27 cellular contexts compared by ENCODE assay signal in genomic region chr10:44186821-44187220, GRCh38.
"Had no signal": no experiment of that assay in that cellular context is flagged by ENCODE, and none has a peak within 500 bp of the region (broad histone marks: within the 10 kb centered on the region; RNA-seq: fewer than 3 reads in every experiment).

No MANE protein-coding gene starts in this region.

- H3K4me1 Mint-ChIP-seq: activated CD4-positive, alpha-beta T cell treated with anti-CD3 and anti-CD28 coated beads for 36 hours; activated CD4-positive, alpha-beta T cell treated with anti-CD3 and anti-CD28 coated beads, Interleukin-2, amount 10 ng/mL, durations not matched to agents 24 days and 14 days; activated T-helper 17 cell treated with anti-CD3 and anti-CD28 coated beads, Interleukin-2, amount 50 U/mL, for 72 hours; T-helper 17 cell had no signal

- H3K9me3 ChIP-seq: body of pancreas, colonic mucosa had no signal

- H3K27ac Mint-ChIP-seq: activated CD4-positive, alpha-beta memory T cell treated with anti-CD3 and anti-CD28 coated beads for 36 hours; activated CD4-positive, alpha-beta T cell treated with anti-CD3 and anti-CD28 coated beads for 36 hours; activated CD4-positive, alpha-beta T cell treated with anti-CD3 and anti-CD28 coated beads, Interleukin-2, amount 10 ng/mL, durations not matched to agents 24 days and 14 days; activated naive CD8-positive, alpha-beta T cell; activated T-helper 17 cell treated with anti-CD3 and anti-CD28 coated beads, Interleukin-2, amount 50 U/mL, for 72 hours; T-helper 17 cell; T-helper 2 cell treated with Interferon-gamma antibody and Interleukin-4, amounts not matched to agents 5 μg/mL and 100 μg/mL, for 36 hours had no signal

- H3K4me3 Mint-ChIP-seq: activated CD4-positive, alpha-beta memory T cell treated with anti-CD3 and anti-CD28 coated beads for 36 hours; activated CD4-positive, alpha-beta T cell treated with anti-CD3 and anti-CD28 coated beads for 36 hours; activated CD4-positive, alpha-beta T cell treated with anti-CD3 and anti-CD28 coated beads, Interleukin-2, amount 10 ng/mL, durations not matched to agents 24 days and 14 days; activated naive CD8-positive, alpha-beta T cell; activated T-cell treated with anti-CD3 and anti-CD28 coated beads, Interleukin-2, amount 50 U/mL, for 4 hours; activated T-helper 17 cell treated with anti-CD3 and anti-CD28 coated beads, Interleukin-2, amount 50 U/mL, for 72 hours; T-helper 17 cell; T-helper 2 cell treated with Interferon-gamma antibody and Interleukin-4, amounts not matched to agents 5 μg/mL and 100 μg/mL, for 36 hours had no signal

- H3K36me3 ChIP-seq: cardiac muscle cell, colonic mucosa had no signal

- H3K27ac ChIP-seq: body of pancreas, cardiac muscle cell, colonic mucosa, epithelial cell of prostate had no signal

- ATAC-seq: activated CD4-positive, alpha-beta T cell treated with anti-CD3 and anti-CD28 coated beads for 36 hours; activated T-cell treated with anti-CD3 and anti-CD28 coated beads, Interleukin-2, amount 50 U/mL, for 4 hours; activated T-helper 17 cell treated with anti-CD3 and anti-CD28 coated beads, Interleukin-2, amount 50 U/mL, for 72 hours; body of pancreas; T-helper 17 cell had no signal

- H3K36me3 Mint-ChIP-seq: activated CD4-positive, alpha-beta memory T cell treated with anti-CD3 and anti-CD28 coated beads for 36 hours; activated naive CD8-positive, alpha-beta T cell had no signal

- DNase-seq: activated CD4-positive, alpha-beta memory T cell treated with anti-CD3 and anti-CD28 coated beads for 36 hours; activated CD4-positive, alpha-beta T cell treated with anti-CD3 and anti-CD28 coated beads for 36 hours; activated CD4-positive, alpha-beta T cell treated with anti-CD3 and anti-CD28 coated beads, Interleukin-2, amount 10 ng/mL, durations not matched to agents 24 days and 14 days; activated CD4-positive, CD25-positive, alpha-beta regulatory T cell; activated CD4-positive, CD25-positive, alpha-beta regulatory T cell treated with anti-CD3 and anti-CD28 coated beads, Interleukin-2, amount 50 U/mL, for 72 hours; activated CD8-positive, alpha-beta memory T cell treated with anti-CD3 and anti-CD28 coated beads for 24 hours; activated effector memory CD4-positive, alpha-beta T cell treated with Interleukin-2 at 50 U/mL for 16 hours; activated gamma-delta T cell treated with Interleukin-2 at 50 U/mL for 16 hours; activated naive CD4-positive, alpha-beta T cell treated with anti-CD3 and anti-CD28 coated beads, Interleukin-2, amount 50 U/mL, for 16 hours; activated naive CD4-positive, alpha-beta T cell treated with Interleukin-2 at 50 U/mL for 16 hours; activated T-cell treated with anti-CD3 and anti-CD28 coated beads, Interleukin-2, amount 50 U/mL, for 4 hours; amygdala; aorta; body of pancreas; central memory CD4-positive, alpha-beta T cell; cerebellar nuclear complex; colonic mucosa; effector CD8-positive, alpha-beta T cell; head of caudate nucleus; T-helper 1 cell; T-helper 17 cell; T1000 had no signal

- H3K27me3 Mint-ChIP-seq: activated CD4-positive, alpha-beta T cell treated with anti-CD3 and anti-CD28 coated beads, Interleukin-2, amount 10 ng/mL, durations not matched to agents 24 days and 14 days had no signal

- H3K4me1 ChIP-seq: body of pancreas, colonic mucosa had no signal

- H3K27me3 ChIP-seq: body of pancreas, cardiac muscle cell, colonic mucosa had no signal

- H3K4me3 ChIP-seq: body of pancreas, cardiac muscle cell, colonic mucosa had no signal

- H3K9me3 Mint-ChIP-seq: activated CD4-positive, alpha-beta T cell treated with anti-CD3 and anti-CD28 coated beads, Interleukin-2, amount 10 ng/mL, durations not matched to agents 24 days and 14 days had no signal
